ENCODE assay signal across 8 cellular contexts in genomic region chr21:35204850-35205564, GRCh38.
DNase-seq lines count a peak whose midpoint lies in the region; ATAC-seq and TF ChIP-seq lines count a peak whose summit lies in the region.

No MANE protein-coding gene starts in this region.

- TF ChIP-seq CTCF in OCI-LY3 (IDR thresholded peaks at IDR 0.05; ENCODE audit: low read depth, low read length) (no peak), brain microvascular endothelial cell (IDR thresholded peaks at IDR 0.05; ENCODE audit: low read depth, low read length, missing control alignments) (peak; percentile 3), lower lobe of right lung (IDR thresholded peaks at IDR 0.05) (peak; percentile 5)

- H3K4me2 ChIP-seq in OCI-LY3 (ENCODE audit: low read length) = peak overlapping the region; percentile 79

- DNase-seq in GM03348 (ENCODE audit: low spot score) (peak; percentile 85), brain microvascular endothelial cell (peak; percentile 93), lower lobe of right lung (peak; percentile 71), NCI-H1930 (lab: John Stamatoyannopoulos, UW) (no peak), HEK293T (ENCODE audit: extremely low spot score) (no peak), NCI-H2081 (lab: John Stamatoyannopoulos, UW) (no peak)

- H3K36me3 ChIP-seq in OCI-LY3 (replicated peaks; ENCODE audit: low read depth, low read length) (no peaks in the 10 kb centered on the region), brain microvascular endothelial cell (replicated peaks) (no peaks in the 10 kb centered on the region), lower lobe of right lung (no peaks in the 10 kb centered on the region), stomach smooth muscle (ENCODE audit: control insufficient read depth in 2 of 2, insufficient read depth in 2 of 2, low read length in 2 of 2) (no peaks in the 10 kb centered on the region)

- H3K27ac ChIP-seq in OCI-LY3 (ENCODE audit: low read length) (peak overlapping the region; percentile 97), brain microvascular endothelial cell (peak overlapping the region; percentile 72), lower lobe of right lung (peak overlapping the region; percentile 58), stomach smooth muscle (ENCODE audit: low read length) (peak overlapping the region; percentile 41)

- H3K79me2 ChIP-seq in OCI-LY3 (ENCODE audit: low read length) = no peaks in the 10 kb centered on the region

- peak overlapping the region; percentile 4; the same call in 1 of the 2 replicates for H2AFZ ChIP-seq in OCI-LY3 (ENCODE audit: low read depth, low read length)

- intact Hi-C loops in lower lobe of right lung (cut with DNase I) = no loop called here

- CTCF ChIA-PET in HEK293T (lab: Yijun Ruan, JAX) = interaction anchor here (0.6 kb wide), 1 partner anchor 307 kb away, joined by 3 read pairs; no protein-coding TSS in a partner anchor

- no peaks in the 10 kb centered on the region for H4K20me1 ChIP-seq in OCI-LY3 (ENCODE audit: insufficient read depth, low read length)

- H3K9ac ChIP-seq in OCI-LY3 (ENCODE audit: low read length) (peak overlapping the region; percentile 84), stomach smooth muscle (ENCODE audit: low read length in 2 of 2) (no peak overlapping the region)

- H3K27me3 ChIP-seq in OCI-LY3 (ENCODE audit: low read depth, low read length) = no peaks in the 10 kb centered on the region
- H3K27me3 ChIP-seq in brain microvascular endothelial cell (replicated peaks) = no peaks in the 10 kb centered on the region
- H3K27me3 ChIP-seq in lower lobe of right lung (ENCODE audit: low read depth) = no peaks in the 10 kb centered on the region
- no peaks in the 10 kb centered on the region for H3K27me3 ChIP-seq in stomach smooth muscle (ENCODE audit: control insufficient read depth in 1 of 2, insufficient read depth in 2 of 2, low read length in 2 of 2)

- ATAC-seq in lower lobe of right lung = peak; percentile 82 to 83

- POLR2A ChIA-PET in HEK293T (lab: Yijun Ruan, JAX) = interaction anchor here (0.9 kb wide), 1 partner anchor 49 kb away, joined by 4 read pairs; no protein-coding TSS in a partner anchor

- in situ Hi-C loops in brain microvascular endothelial cell (cut with HindIII; ENCODE audit: low pct_ligation_motif_present, low sequenced_read_pairs) = no loop called here

- H3K4me1 ChIP-seq in OCI-LY3 (ENCODE audit: low read length) = peaks cover 60% of the 10 kb centered on the region
- H3K4me1 ChIP-seq in lower lobe of right lung = peaks cover 8% of the 10 kb centered on the region
- H3K4me1 ChIP-seq in stomach smooth muscle (ENCODE audit: control insufficient read depth, insufficient read depth, low read length) = peaks cover 24% of the 10 kb centered on the region

- peak overlapping the region; percentile 44 for H3K4me3 ChIP-seq in OCI-LY3 (ENCODE audit: low read length)
- no peak overlapping the region for H3K4me3 ChIP-seq in brain microvascular endothelial cell (ENCODE audit: low read depth, low read length)
- peak overlapping the region; percentile 39 for H3K4me3 ChIP-seq in lower lobe of right lung
- H3K4me3 ChIP-seq in stomach smooth muscle (ENCODE audit: low read length in 2 of 2) = peak overlapping the region in 1 of 2 donors; percentile 58

- no peaks in the 10 kb centered on the region; the same call in 1 of the 2 replicates for H3K9me3 ChIP-seq in OCI-LY3 (ENCODE audit: insufficient read depth, low read length)
- H3K9me3 ChIP-seq in lower lobe of right lung = no peaks in the 10 kb centered on the region
- H3K9me3 ChIP-seq in stomach smooth muscle (ENCODE audit: control insufficient read depth in 2 of 2, low read length in 2 of 2) = no peaks in the 10 kb centered on the region

TF ChIP-seq in HEK293T, 16 proteins besides CTCF, POLR2A, EP300 and RAD21:
- TF ChIP-seq SUZ12 (IDR thresholded peaks at IDR 0.05) (no peak), FOXK2 (IDR thresholded peaks at IDR 0.05) (no peak), BHLHE40 (IDR thresholded peaks at IDR 0.05; ENCODE audit: borderline replicate concordance) (no peak), SP1 (IDR thresholded peaks at IDR 0.05) (no peak), ELF4 (IDR thresholded peaks at IDR 0.05) (no peak), PKNOX1 (IDR thresholded peaks at IDR 0.05) (no peak), LEF1 (IDR thresholded peaks at IDR 0.05; ENCODE audit: borderline replicate concordance) (no peak), CTBP1 (IDR thresholded peaks at IDR 0.05; ENCODE audit: borderline replicate concordance) (no peak), ZNF384 (IDR thresholded peaks at IDR 0.05) (no peak), NFRKB (IDR thresholded peaks at IDR 0.05) (no peak), L3MBTL2 (conservative IDR thresholded peaks at IDR 0.05) (no peak), FOXA1 (IDR thresholded peaks at IDR 0.05) (no peak), TARDBP (IDR thresholded peaks at IDR 0.05) (no peak), FOXM1 (IDR thresholded peaks at IDR 0.05; ENCODE audit: borderline replicate concordance) (no peak)

Comparison
In these comparisons a context has a peak if more than half of its experiments do, and no peak if none do; other contexts are left out.
1. DNase-seq: peak in GM03348 (single experiment), brain microvascular endothelial cell (single experiment) and lower lobe of right lung (single experiment); none in NCI-H1930 (0 of 2), HEK293T (single experiment) and NCI-H2081 (0 of 2).
2. H3K27ac ChIP-seq: peak in every context shown above with its lines; median percentile 97 in OCI-LY3; 72 in brain microvascular endothelial cell; 58 in lower lobe of right lung; 41 in stomach smooth muscle.